ENCODE assay signal across 2 cellular contexts in the genomic region with DNA sequence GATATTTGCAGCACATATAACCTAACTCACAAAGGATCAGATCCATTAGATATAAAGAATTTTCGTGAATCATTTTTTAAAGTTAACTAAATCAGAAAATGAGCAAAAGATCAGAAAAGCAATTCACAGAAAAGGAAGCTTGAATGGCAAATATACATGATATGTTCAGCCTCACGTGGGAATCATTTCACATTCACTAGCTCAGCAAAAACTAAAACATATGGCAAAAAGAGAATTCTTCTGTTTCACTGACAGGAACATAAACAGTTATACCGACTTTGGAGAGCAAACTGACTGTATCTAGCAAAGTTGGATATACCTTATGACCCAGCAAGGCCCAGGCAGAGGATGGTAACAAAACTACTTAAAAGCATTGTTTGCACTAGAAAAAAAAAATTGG.
TF ChIP-seq lines count a peak whose summit lies in the region.

No MANE protein-coding gene starts in this region.

TF ChIP-seq in HepG2, 621 proteins besides CTCF, POLR2A, EP300 and RAD21:
- TF ChIP-seq, protein P1, sequence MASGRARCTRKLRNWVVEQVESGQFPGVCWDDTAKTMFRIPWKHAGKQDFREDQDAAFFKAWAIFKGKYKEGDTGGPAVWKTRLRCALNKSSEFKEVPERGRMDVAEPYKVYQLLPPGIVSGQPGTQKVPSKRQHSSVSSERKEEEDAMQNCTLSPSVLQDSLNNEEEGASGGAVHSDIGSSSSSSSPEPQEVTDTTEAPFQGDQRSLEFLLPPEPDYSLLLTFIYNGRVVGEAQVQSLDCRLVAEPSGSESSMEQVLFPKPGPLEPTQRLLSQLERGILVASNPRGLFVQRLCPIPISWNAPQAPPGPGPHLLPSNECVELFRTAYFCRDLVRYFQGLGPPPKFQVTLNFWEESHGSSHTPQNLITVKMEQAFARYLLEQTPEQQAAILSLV (CRISPR knock-in tag; IDR thresholded peaks at IDR 0.05; ENCODE audit: borderline replicate concordance) = no peak
- TF ChIP-seq MAFF (IDR thresholded peaks at IDR 0.05; ENCODE audit: low read depth, low read length) (0 out of 2 replicates have a peak, but pooled peaks have one; percentile 25), MAFK (conservative IDR thresholded peaks at IDR 0.05 in 1 of 2, IDR thresholded peaks at IDR 0.05 in 1 of 2; ENCODE audit: low read length in 2 of 2) (peak in 1 of 2 experiments; percentile 53; a peak in 2 of 4 replicates), ZNF382 (CRISPR knock-in tag; IDR thresholded peaks at IDR 0.05; ENCODE audit: borderline replicate concordance) (no peak), NCOA1 (CRISPR knock-in tag; IDR thresholded peaks at IDR 0.05) (no peak)
- TF ChIP-seq, protein P2, sequence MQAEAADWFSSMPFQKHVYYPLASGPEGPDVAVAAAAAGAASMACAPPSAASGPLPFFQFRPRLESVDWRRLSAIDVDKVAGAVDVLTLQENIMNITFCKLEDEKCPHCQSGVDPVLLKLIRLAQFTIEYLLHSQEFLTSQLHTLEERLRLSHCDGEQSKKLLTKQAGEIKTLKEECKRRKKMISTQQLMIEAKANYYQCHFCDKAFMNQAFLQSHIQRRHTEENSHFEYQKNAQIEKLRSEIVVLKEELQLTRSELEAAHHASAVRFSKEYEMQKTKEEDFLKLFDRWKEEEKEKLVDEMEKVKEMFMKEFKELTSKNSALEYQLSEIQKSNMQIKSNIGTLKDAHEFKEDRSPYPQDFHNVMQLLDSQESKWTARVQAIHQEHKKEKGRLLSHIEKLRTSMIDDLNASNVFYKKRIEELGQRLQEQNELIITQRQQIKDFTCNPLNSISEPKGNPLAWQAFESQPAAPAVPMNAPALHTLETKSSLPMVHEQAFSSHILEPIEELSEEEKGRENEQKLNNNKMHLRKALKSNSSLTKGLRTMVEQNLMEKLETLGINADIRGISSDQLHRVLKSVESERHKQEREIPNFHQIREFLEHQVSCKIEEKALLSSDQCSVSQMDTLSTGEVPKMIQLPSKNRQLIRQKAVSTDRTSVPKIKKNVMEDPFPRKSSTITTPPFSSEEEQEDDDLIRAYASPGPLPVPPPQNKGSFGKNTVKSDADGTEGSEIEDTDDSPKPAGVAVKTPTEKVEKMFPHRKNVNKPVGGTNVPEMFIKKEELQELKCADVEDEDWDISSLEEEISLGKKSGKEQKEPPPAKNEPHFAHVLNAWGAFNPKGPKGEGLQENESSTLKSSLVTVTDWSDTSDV (CRISPR knock-in tag; IDR thresholded peaks at IDR 0.05) = no peak
- TF ChIP-seq, protein P3, sequence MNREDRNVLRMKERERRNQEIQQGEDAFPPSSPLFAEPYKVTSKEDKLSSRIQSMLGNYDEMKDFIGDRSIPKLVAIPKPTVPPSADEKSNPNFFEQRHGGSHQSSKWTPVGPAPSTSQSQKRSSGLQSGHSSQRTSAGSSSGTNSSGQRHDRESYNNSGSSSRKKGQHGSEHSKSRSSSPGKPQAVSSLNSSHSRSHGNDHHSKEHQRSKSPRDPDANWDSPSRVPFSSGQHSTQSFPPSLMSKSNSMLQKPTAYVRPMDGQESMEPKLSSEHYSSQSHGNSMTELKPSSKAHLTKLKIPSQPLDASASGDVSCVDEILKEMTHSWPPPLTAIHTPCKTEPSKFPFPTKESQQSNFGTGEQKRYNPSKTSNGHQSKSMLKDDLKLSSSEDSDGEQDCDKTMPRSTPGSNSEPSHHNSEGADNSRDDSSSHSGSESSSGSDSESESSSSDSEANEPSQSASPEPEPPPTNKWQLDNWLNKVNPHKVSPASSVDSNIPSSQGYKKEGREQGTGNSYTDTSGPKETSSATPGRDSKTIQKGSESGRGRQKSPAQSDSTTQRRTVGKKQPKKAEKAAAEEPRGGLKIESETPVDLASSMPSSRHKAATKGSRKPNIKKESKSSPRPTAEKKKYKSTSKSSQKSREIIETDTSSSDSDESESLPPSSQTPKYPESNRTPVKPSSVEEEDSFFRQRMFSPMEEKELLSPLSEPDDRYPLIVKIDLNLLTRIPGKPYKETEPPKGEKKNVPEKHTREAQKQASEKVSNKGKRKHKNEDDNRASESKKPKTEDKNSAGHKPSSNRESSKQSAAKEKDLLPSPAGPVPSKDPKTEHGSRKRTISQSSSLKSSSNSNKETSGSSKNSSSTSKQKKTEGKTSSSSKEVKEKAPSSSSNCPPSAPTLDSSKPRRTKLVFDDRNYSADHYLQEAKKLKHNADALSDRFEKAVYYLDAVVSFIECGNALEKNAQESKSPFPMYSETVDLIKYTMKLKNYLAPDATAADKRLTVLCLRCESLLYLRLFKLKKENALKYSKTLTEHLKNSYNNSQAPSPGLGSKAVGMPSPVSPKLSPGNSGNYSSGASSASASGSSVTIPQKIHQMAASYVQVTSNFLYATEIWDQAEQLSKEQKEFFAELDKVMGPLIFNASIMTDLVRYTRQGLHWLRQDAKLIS (CRISPR knock-in tag; IDR thresholded peaks at IDR 0.05) = no peak

TF ChIP-seq in IMR-90, 13 proteins besides CTCF, POLR2A, EP300 and RAD21:
- TF ChIP-seq MXI1 (IDR thresholded peaks at IDR 0.05; ENCODE audit: borderline replicate concordance, low read depth, low read length) (no peak), FOS (IDR thresholded peaks at IDR 0.05; ENCODE audit: low read depth, low read length) (no peak), CHD1 (IDR thresholded peaks at IDR 0.05; ENCODE audit: low read depth, low read length) (no peak), CEBPB (IDR thresholded peaks at IDR 0.05; ENCODE audit: low read depth, low read length) (no peak), MAFK (IDR thresholded peaks at IDR 0.05; ENCODE audit: low read depth, low read length) (peak; percentile 67; the same call in 1 of the 2 replicates)
TF ChIP-seq in IMR-90: peak in this region for 1.
